Comparison of ENCODE assay signal across 12 cellular contexts in the genomic region with DNA sequence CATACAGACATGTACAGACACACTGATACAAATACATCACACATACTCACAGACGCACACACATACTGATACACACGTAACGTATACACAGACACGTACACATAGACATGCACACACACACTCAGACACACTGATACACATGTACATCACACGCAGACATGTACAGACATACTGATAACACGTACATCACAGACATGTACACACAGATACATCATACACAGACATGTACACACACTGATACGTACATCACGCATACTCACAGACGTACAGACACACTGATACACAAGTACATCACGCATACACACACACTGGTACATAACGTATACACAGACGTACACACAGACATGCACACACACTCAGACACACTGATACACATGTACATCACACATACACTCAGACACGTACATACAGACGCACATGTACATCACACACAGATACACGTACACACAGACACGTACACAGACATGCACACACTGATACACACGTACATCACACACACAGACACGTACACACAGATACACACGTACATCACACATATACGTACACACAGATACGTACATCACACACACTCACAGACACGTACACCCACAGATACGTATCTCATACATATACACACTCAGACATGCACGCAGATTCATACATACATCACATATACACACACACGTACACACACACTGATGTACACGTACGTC.
"Had no signal": no experiment of that assay in that cellular context is flagged by ENCODE, and none has a peak within 500 bp of the region (broad histone marks: within the 10 kb centered on the region; RNA-seq: fewer than 3 reads in every experiment).

No MANE protein-coding gene starts in this region.

- H3K27me3 ChIP-seq: dorsolateral prefrontal cortex, gastroesophageal sphincter, heart left ventricle, spleen, thyroid gland had no signal

- DNase-seq: activated CD4-positive, alpha-beta T cell treated with anti-CD3 and anti-CD28 coated beads, Interleukin-2, amount 50 U/mL, for 4 hours; amniotic stem cell; dorsolateral prefrontal cortex; heart left ventricle; immature natural killer cell; stimulated activated naive B cell treated with anti-CD40 and anti-IgM and Interleukin-4, amounts not matched to agents 10 μg/mL and 1 μg/mL and 100 μg/mL, for 72 hours; T-helper 2 cell; thyroid gland; WERI-Rb-1 had no signal

- ATAC-seq: gastroesophageal sphincter; heart left ventricle; stimulated activated naive B cell treated with anti-CD40 and anti-IgM and Interleukin-4, amounts not matched to agents 10 μg/mL and 1 μg/mL and 100 μg/mL, for 72 hours had no signal

- H3K4me3 ChIP-seq: dorsolateral prefrontal cortex, gastroesophageal sphincter, heart left ventricle, spleen, thyroid gland had no signal

- H3K9me3 ChIP-seq: thyroid gland had no signal

- H3K27ac ChIP-seq: dorsolateral prefrontal cortex, gastroesophageal sphincter, heart left ventricle, spleen, thyroid gland, WERI-Rb-1 had no signal

- FAIRE-seq: endometrium had no signal
